11 cellular contexts compared by ENCODE assay signal in the genomic region with DNA sequence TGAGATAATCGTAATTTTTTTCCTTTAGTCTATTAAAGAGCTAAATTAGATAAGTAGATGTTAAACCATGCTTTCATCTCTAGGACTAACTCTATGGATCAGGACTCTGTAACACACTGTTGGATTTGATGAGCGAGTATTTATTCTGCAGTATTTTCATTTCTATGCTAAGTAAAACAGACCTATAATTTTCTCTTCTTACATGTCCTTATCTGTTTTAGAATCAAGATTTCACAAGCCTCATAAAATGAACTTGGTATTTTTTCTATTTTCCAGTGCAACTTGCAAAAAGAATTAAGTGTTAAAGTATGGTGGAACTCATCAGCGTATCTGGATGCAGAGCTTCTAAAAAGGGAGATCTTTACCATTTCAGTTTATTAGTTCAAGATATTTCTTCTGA. TPM values are rescaled to one million over a fixed set of nuclear protein-coding genes. Genes with fewer than 3 reads are reported as not detected.
DNase-seq lines count a peak whose midpoint lies in the region; ATAC-seq and TF ChIP-seq lines count a peak whose summit lies in the region.
"Had no signal": no experiment of that assay in that cellular context is flagged by ENCODE, and none has a peak within 500 bp of the region (broad histone marks: within the 10 kb centered on the region; RNA-seq: fewer than 3 reads in every experiment).

No MANE protein-coding gene starts in this region.

- H3K27me3 Mint-ChIP-seq in activated naive CD8-positive, alpha-beta T cell treated with anti-CD3 and anti-CD28 coated beads for 36 hours, result peaks cover 4% of the 10 kb centered on the region
- peaks cover 0 to 7% (median 5%) of the 10 kb centered on the region in 3 donors for H3K27me3 Mint-ChIP-seq in naive B cell

- H3K9me3 Mint-ChIP-seq in activated naive CD8-positive, alpha-beta T cell treated with anti-CD3 and anti-CD28 coated beads for 36 hours, result no peaks in the 10 kb centered on the region
- peaks cover 0 to 4% (median 2%) of the 10 kb centered on the region in 7 donors for H3K9me3 Mint-ChIP-seq in naive B cell

- CTCF ChIA-PET in GM10248 (lab: Yijun Ruan, JAX), result no interaction called here

- TF ChIP-seq CTCF in HFF-Myc (IDR thresholded peaks at IDR 0.05; ENCODE audit: low read depth, low read length, missing control alignments), result no peak
- no peak for TF ChIP-seq CTCF in colonic mucosa (IDR thresholded peaks at IDR 0.05)
- no peak for TF ChIP-seq CTCF in GM10248 (IDR thresholded peaks at IDR 0.05; ENCODE audit: control extremely low read depth, extremely low read depth, low read depth, missing control alignments)
- TF ChIP-seq CTCF in lower lobe of right lung (IDR thresholded peaks at IDR 0.05), result no peak

- no peaks in the 10 kb centered on the region for H3K27me3 ChIP-seq in BLaER1
- H3K27me3 ChIP-seq in colonic mucosa, result no peaks in the 10 kb centered on the region
- no peaks in the 10 kb centered on the region for H3K27me3 ChIP-seq in lower lobe of right lung (ENCODE audit: low read depth)

- peak overlapping the region; percentile 88; the same call in 1 of the 2 replicates for H3K4me3 ChIP-seq in BLaER1
- H3K4me3 ChIP-seq in HFF-Myc (replicated peaks; ENCODE audit: low read depth, low read length), result peak overlapping the region; percentile 95; the same call in 1 of the 2 replicates
- H3K4me3 ChIP-seq in colonic mucosa, result no peak overlapping the region
- H3K4me3 ChIP-seq in lower lobe of right lung, result no peak overlapping the region

- ATAC-seq in naive B cell (ENCODE audit: low read depth in 2 of 2), result no peak
- ATAC-seq in lower lobe of right lung, result no peak
- ATAC-seq: Right ventricle myocardium inferior had no signal

- peak overlapping the region; percentile 95 for H3K4me2 ChIP-seq in BLaER1

- H3K4me1 ChIP-seq in BLaER1 (peaks cover 36% of the 10 kb centered on the region), colonic mucosa (peaks cover 5% of the 10 kb centered on the region), lower lobe of right lung (peaks cover 31% of the 10 kb centered on the region)

- H3K36me3 ChIP-seq in BLaER1 (peaks cover 34% of the 10 kb centered on the region), colonic mucosa (no peaks in the 10 kb centered on the region), lower lobe of right lung (no peaks in the 10 kb centered on the region)

- H3K9ac ChIP-seq in BLaER1 (peak overlapping the region; percentile 87), colonic mucosa (ENCODE audit: low read depth in 2 of 2, low read length in 2 of 2) (no peak overlapping the region)

- DNase-seq in HFF-Myc (ENCODE audit: extremely low read depth, low read depth) (no peak), naive B cell (no peak), colonic mucosa (no peak), GM10248 (ENCODE audit: extremely low spot score) (no peak), lower lobe of right lung (no peak)
- no peak for DNase-seq in activated naive CD8-positive, alpha-beta T cell treated with anti-CD3 and anti-CD28 coated beads for 36 hours
- DNase-seq in stimulated activated CD8-positive, alpha-beta memory T cell treated with anti-CD3 and anti-CD28 coated beads, Interleukin-4, amount 100 ng/mL, for 48 hours, result no peak
- DNase-seq: activated CD4-positive, alpha-beta T cell treated with anti-CD3 and anti-CD28 coated beads, Interleukin-2, amount 50 U/mL, for 4 hours; nucleus accumbens had no signal

- H3K27ac Mint-ChIP-seq in activated naive CD8-positive, alpha-beta T cell treated with anti-CD3 and anti-CD28 coated beads for 36 hours, result no peak overlapping the region
- no peak overlapping the region for H3K27ac Mint-ChIP-seq in naive B cell

- POLR2A ChIA-PET in GM10248 (lab: Yijun Ruan, JAX), result no interaction called here

- intact Hi-C loops in colonic mucosa (cut with DNase I), result no loop called here
- intact Hi-C loops in lower lobe of right lung (cut with DNase I), result no loop called here

- H3K36me3 Mint-ChIP-seq in activated naive CD8-positive, alpha-beta T cell treated with anti-CD3 and anti-CD28 coated beads for 36 hours, result peaks cover 22% of the 10 kb centered on the region
- H3K36me3 Mint-ChIP-seq in naive B cell, result peaks cover 15 to 16% of the 10 kb centered on the region in 2 donors

- H4K20me1 ChIP-seq in BLaER1, result peaks cover 72% of the 10 kb centered on the region

- peaks cover 38% of the 10 kb centered on the region for H3K4me1 Mint-ChIP-seq in activated naive CD8-positive, alpha-beta T cell treated with anti-CD3 and anti-CD28 coated beads for 36 hours
- H3K4me1 Mint-ChIP-seq in naive B cell, result peaks cover 42 to 62% (median 60%) of the 10 kb centered on the region in 3 donors

- peaks cover 22% of the 10 kb centered on the region for H3K9me3 ChIP-seq in BLaER1
- no peaks in the 10 kb centered on the region for H3K9me3 ChIP-seq in colonic mucosa
- no peaks in the 10 kb centered on the region for H3K9me3 ChIP-seq in lower lobe of right lung

- H3K27ac ChIP-seq in BLaER1 (no peak overlapping the region), colonic mucosa (no peak overlapping the region), lower lobe of right lung (no peak overlapping the region)

- H3K4me3 Mint-ChIP-seq in activated naive CD8-positive, alpha-beta T cell treated with anti-CD3 and anti-CD28 coated beads for 36 hours, result peak overlapping the region; percentile 95
- H3K4me3 Mint-ChIP-seq in naive B cell, result peak overlapping the region in 5 of 8 donors; percentile 7 to 99 (median 56)

RNA-seq across cellular contexts. Expression of a gene that starts 2.4 kb away (rescaled TPM):
- total RNA-seq in activated naive CD8-positive, alpha-beta T cell treated with anti-CD3 and anti-CD28 coated beads for 36 hours, result 10 to 100 TPM; 28.6 to 34.8 TPM
- 10 to 100 TPM; 21.5 to 40.9 (median 35.7) TPM for polyA plus RNA-seq in naive B cell (ENCODE audit: low read depth in 6 of 6)
- total RNA-seq in colonic mucosa (10 to 100 TPM; 37.9 to 49.3 TPM), lower lobe of right lung (45.9 TPM)

Comparison
In these comparisons a context has a peak if more than half of its experiments do, and no peak if none do; other contexts are left out.
1. H3K4me3 ChIP-seq: peak in BLaER1 (single experiment) and HFF-Myc (single experiment); none in colonic mucosa (single experiment) and lower lobe of right lung (single experiment).